In genomic region chr16:68417711-68418301, GRCh38 we compare ENCODE assay signal across 1 cellular context.
TF ChIP-seq lines count a peak whose summit lies in the region.

No MANE protein-coding gene starts in this region.

TF ChIP-seq in GM23338, 12 proteins besides CTCF, POLR2A, EP300 and RAD21 (continued from another document):
- no peak for TF ChIP-seq REST (IDR thresholded peaks at IDR 0.05; ENCODE audit: unreplicated experiment)
